In genomic region chr16:46690281-46691178, GRCh38 we compare ENCODE assay signal across 1 cellular context.
TF ChIP-seq lines count a peak whose summit lies in the region.

No MANE protein-coding gene starts in this region.

TF ChIP-seq in HepG2, 621 proteins besides CTCF, POLR2A, EP300 and RAD21 (continued from another document and continues in another):
- no peak for TF ChIP-seq ZNF264 (CRISPR knock-in tag; IDR thresholded peaks at IDR 0.05)
- 0 out of 2 replicates have a peak, but pooled peaks have one; percentile 33 for TF ChIP-seq ZNF768 (CRISPR knock-in tag; IDR thresholded peaks at IDR 0.05)
- TF ChIP-seq ZNF337 (CRISPR knock-in tag; IDR thresholded peaks at IDR 0.05; ENCODE audit: borderline replicate concordance, low read depth), result 0 out of 2 replicates have a peak, but pooled peaks have one; percentile 69
- no peak for TF ChIP-seq SKIL (CRISPR knock-in tag; IDR thresholded peaks at IDR 0.05; ENCODE audit: borderline replicate concordance)
- TF ChIP-seq ZBTB49 (CRISPR knock-in tag; IDR thresholded peaks at IDR 0.05; ENCODE audit: borderline replicate concordance), result no peak
- peak; percentile 42; the same call in 1 of the 2 replicates for TF ChIP-seq KMT2B (CRISPR knock-in tag; IDR thresholded peaks at IDR 0.05)
- 0 out of 2 replicates have a peak, but pooled peaks have one; percentile 3 for TF ChIP-seq ZNF160 (CRISPR knock-in tag; IDR thresholded peaks at IDR 0.05)
- TF ChIP-seq PHF20 (CRISPR knock-in tag; IDR thresholded peaks at IDR 0.05), result no peak
- TF ChIP-seq AKAP8 (CRISPR knock-in tag; IDR thresholded peaks at IDR 0.05), result no peak
- TF ChIP-seq ZNF614 (CRISPR knock-in tag; IDR thresholded peaks at IDR 0.05; ENCODE audit: borderline replicate concordance), result no peak
- peak; percentile 25; the same call in 1 of the 2 replicates for TF ChIP-seq PITX1 (CRISPR knock-in tag; IDR thresholded peaks at IDR 0.05)
- TF ChIP-seq KLF13 (CRISPR knock-in tag; IDR thresholded peaks at IDR 0.05), result no peak
- TF ChIP-seq ZNF615 (CRISPR knock-in tag; IDR thresholded peaks at IDR 0.05; ENCODE audit: borderline replicate concordance), result no peak
- peak; percentile 58; the same call in 1 of the 2 replicates for TF ChIP-seq ZGPAT (CRISPR knock-in tag; IDR thresholded peaks at IDR 0.05)
- TF ChIP-seq ZNF251 (CRISPR knock-in tag; IDR thresholded peaks at IDR 0.05), result no peak
- no peak for TF ChIP-seq KLF16 (CRISPR knock-in tag; IDR thresholded peaks at IDR 0.05)
- no peak for TF ChIP-seq SNRNP70 (IDR thresholded peaks at IDR 0.05; ENCODE audit: low read depth, low read length)
- no peak for TF ChIP-seq CENPBD1 (CRISPR knock-in tag; IDR thresholded peaks at IDR 0.05; ENCODE audit: borderline replicate concordance, low read depth)
- no peak for TF ChIP-seq ZNF44 (CRISPR knock-in tag; IDR thresholded peaks at IDR 0.05)
- TF ChIP-seq HNRNPLL (IDR thresholded peaks at IDR 0.05; ENCODE audit: low read depth, low read length, poor library complexity, severe bottlenecking), result no peak
- TF ChIP-seq ZNF891 (CRISPR knock-in tag; IDR thresholded peaks at IDR 0.05), result no peak
- TF ChIP-seq SMC3 (IDR thresholded peaks at IDR 0.05; ENCODE audit: low read length), result no peak
- no peak for TF ChIP-seq ATAD3A (CRISPR knock-in tag; IDR thresholded peaks at IDR 0.05)
- TF ChIP-seq ZNF709 (CRISPR knock-in tag; IDR thresholded peaks at IDR 0.05), result no peak
- TF ChIP-seq ELK4 (CRISPR knock-in tag; IDR thresholded peaks at IDR 0.05; ENCODE audit: borderline replicate concordance), result no peak
- TF ChIP-seq ZNF281 (CRISPR knock-in tag; IDR thresholded peaks at IDR 0.05; ENCODE audit: borderline replicate concordance), result no peak
- TF ChIP-seq HOXA3 (CRISPR knock-in tag; IDR thresholded peaks at IDR 0.05), result peak; percentile 57
- TF ChIP-seq DZIP1 (CRISPR knock-in tag; IDR thresholded peaks at IDR 0.05), result no peak
- peak; percentile 42 for TF ChIP-seq PHF8 (CRISPR knock-in tag; IDR thresholded peaks at IDR 0.05)
- no peak for TF ChIP-seq ZHX1 (CRISPR knock-in tag; IDR thresholded peaks at IDR 0.05; ENCODE audit: low read depth)
- no peak for TF ChIP-seq MBD4 (IDR thresholded peaks at IDR 0.05; ENCODE audit: borderline replicate concordance, low read length)
- no peak for TF ChIP-seq HOXD1 (CRISPR knock-in tag; IDR thresholded peaks at IDR 0.05)
- no peak for TF ChIP-seq ZNF30 (CRISPR knock-in tag; IDR thresholded peaks at IDR 0.05)
- no peak for TF ChIP-seq ZNF678 (CRISPR knock-in tag; IDR thresholded peaks at IDR 0.05)
- TF ChIP-seq ZNF616 (CRISPR knock-in tag; IDR thresholded peaks at IDR 0.05; ENCODE audit: low read depth), result peak; percentile 70; the same call in 1 of the 2 replicates
- 0 out of 2 replicates have a peak, but pooled peaks have one; percentile 72 for TF ChIP-seq THAP7 (CRISPR knock-in tag; IDR thresholded peaks at IDR 0.05)
- TF ChIP-seq DMAP1 (CRISPR knock-in tag; IDR thresholded peaks at IDR 0.05), result peak; percentile 45; the same call in 1 of the 2 replicates
- peak; percentile 44 for TF ChIP-seq ELF1 (CRISPR knock-in tag; IDR thresholded peaks at IDR 0.05)
- peak; percentile 45; the same call in 1 of the 2 replicates for TF ChIP-seq BHLHE40 (IDR thresholded peaks at IDR 0.05; ENCODE audit: low read length)
- TF ChIP-seq HNF4G (IDR thresholded peaks at IDR 0.05; ENCODE audit: borderline replicate concordance, low read depth, low read length), result no peak
- TF ChIP-seq HNF4G (CRISPR knock-in tag; IDR thresholded peaks at IDR 0.05; ENCODE audit: borderline replicate concordance, low read depth), result no peak
- TF ChIP-seq POLR2AphosphoS5 (IDR thresholded peaks at IDR 0.05; ENCODE audit: low read depth, low read length), result 0 out of 2 replicates have a peak, but pooled peaks have one; percentile 32
- no peak for TF ChIP-seq ATF3 (CRISPR knock-in tag; IDR thresholded peaks at IDR 0.05)
- TF ChIP-seq CEBPB (IDR thresholded peaks at IDR 0.05; ENCODE audit: borderline replicate concordance, low read depth, low read length), result peak; percentile 69
- no peak for TF ChIP-seq SP140L (CRISPR knock-in tag; IDR thresholded peaks at IDR 0.05; ENCODE audit: borderline replicate concordance)
- 0 out of 2 replicates have a peak, but pooled peaks have one; percentile 30 for TF ChIP-seq TAF1 (CRISPR knock-in tag; IDR thresholded peaks at IDR 0.05)
- no peak for TF ChIP-seq SYNCRIP (IDR thresholded peaks at IDR 0.05; ENCODE audit: insufficient read depth, low read depth, low read length)
- no peak for TF ChIP-seq ZFP1 (CRISPR knock-in tag; IDR thresholded peaks at IDR 0.05)
- peak; percentile 26; the same call in 1 of the 2 replicates for TF ChIP-seq SIN3A (IDR thresholded peaks at IDR 0.05; ENCODE audit: borderline replicate concordance, low read depth, low read length)
